ENCODE assay signal across 27 cellular contexts in the genomic region with DNA sequence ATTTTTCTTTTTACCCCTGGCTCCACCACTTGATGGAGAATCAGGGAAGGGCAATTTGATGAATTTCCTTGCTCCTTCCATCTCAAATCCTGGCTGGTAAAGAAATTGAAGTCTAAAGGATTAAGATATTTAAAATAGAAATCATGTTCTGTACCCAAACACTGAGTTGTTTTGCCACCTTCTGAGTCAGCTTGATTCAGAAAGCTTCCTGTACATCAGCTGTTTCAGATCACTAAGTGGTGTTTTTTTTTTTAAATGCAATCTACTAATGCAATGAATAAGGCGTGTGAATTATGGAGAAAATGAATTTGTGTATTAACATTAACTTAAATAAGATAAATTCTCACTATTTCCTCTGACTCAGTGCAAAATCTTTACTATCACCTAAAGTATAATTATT. TPM values are rescaled to one million over a fixed set of nuclear protein-coding genes. Genes with fewer than 3 reads are reported as not detected.
"Had no signal": no experiment of that assay in that cellular context is flagged by ENCODE, and none has a peak within 500 bp of the region (broad histone marks: within the 10 kb centered on the region; RNA-seq: fewer than 3 reads in every experiment).

No MANE protein-coding gene starts in this region.

- H3K27ac ChIP-seq: adrenal gland, breast epithelium, coronary artery, pancreas, stomach, transverse colon had no signal

- H3K36me3 ChIP-seq: adrenal gland, breast epithelium, gastrocnemius medialis, pancreas, stomach, transverse colon had no signal

- ATAC-seq: activated CD8-positive, alpha-beta T cell treated with anti-CD3 and anti-CD28 coated beads, Interleukin-2, amount 10 ng/mL, durations not matched to agents 7 days and 5 days; left cardiac atrium; natural killer cell; pancreas; right cardiac atrium; stimulated activated effector memory CD8-positive, alpha-beta T cell treated with anti-CD3 and anti-CD28 coated beads, Interleukin-12 subunit alpha, Interleukin-12 subunit beta, amount 100 ng/mL, for 72 hours had no signal

- DNase-seq: activated CD4-positive, alpha-beta T cell treated with anti-CD3 and anti-CD28 coated beads for 1 hour; activated CD4-positive, alpha-beta T cell treated with anti-CD3 and anti-CD28 coated beads, Interleukin-2, amount 50 U/mL, for 1 hour; activated CD8-positive, alpha-beta T cell treated with anti-CD3 and anti-CD28 coated beads, Interleukin-2, amount 10 ng/mL, durations not matched to agents 7 days and 5 days; activated gamma-delta T cell treated with Interleukin-2 at 50 U/mL for 16 hours; adrenal gland; endodermal cell; erythroblast; gastrocnemius medialis; hypothalamus; left cardiac atrium; midbrain; natural killer cell; pancreas; right cardiac atrium; small intestine; stimulated activated CD4-positive, alpha-beta T cell treated with anti-CD3 and anti-CD28 coated beads, Interleukin-2, amount 100 ng/mL, for 24 hours; stomach; T-helper 1 cell; transverse colon had no signal

- H3K9me3 Mint-ChIP-seq: activated naive CD4-positive, alpha-beta T cell treated with anti-CD3 and anti-CD28 coated beads, Interleukin-2, amount 50 U/mL, for 72 hours; endodermal cell; natural killer cell; stimulated activated effector memory CD8-positive, alpha-beta T cell treated with anti-CD3 and anti-CD28 coated beads, Interleukin-12 subunit alpha, Interleukin-12 subunit beta, amount 100 ng/mL, for 72 hours had no signal

- H3K27ac Mint-ChIP-seq: activated CD8-positive, alpha-beta T cell treated with anti-CD3 and anti-CD28 coated beads, Interleukin-2, amount 10 ng/mL, durations not matched to agents 7 days and 5 days; activated naive CD4-positive, alpha-beta T cell treated with anti-CD3 and anti-CD28 coated beads, Interleukin-2, amount 50 U/mL, for 72 hours; endodermal cell; natural killer cell; stimulated activated effector memory CD8-positive, alpha-beta T cell treated with anti-CD3 and anti-CD28 coated beads, Interleukin-12 subunit alpha, Interleukin-12 subunit beta, amount 100 ng/mL, for 72 hours had no signal

- H3K4me1 Mint-ChIP-seq: endodermal cell; natural killer cell; stimulated activated effector memory CD8-positive, alpha-beta T cell treated with anti-CD3 and anti-CD28 coated beads, Interleukin-12 subunit alpha, Interleukin-12 subunit beta, amount 100 ng/mL, for 72 hours had no signal

- H3K36me3 Mint-ChIP-seq: natural killer cell; stimulated activated effector memory CD8-positive, alpha-beta T cell treated with anti-CD3 and anti-CD28 coated beads, Interleukin-12 subunit alpha, Interleukin-12 subunit beta, amount 100 ng/mL, for 72 hours had no signal

- H3K4me3 ChIP-seq: adrenal gland, breast epithelium, coronary artery, gastrocnemius medialis, pancreas, stomach, transverse colon had no signal

- FAIRE-seq: islet of Langerhans, pancreas, small intestine, TTC549, urothelium cell line had no signal

- H3K27me3 ChIP-seq: breast epithelium, gastrocnemius medialis, pancreas, stomach, transverse colon had no signal

- H3K9me3 ChIP-seq: adrenal gland, breast epithelium, gastrocnemius medialis, pancreas, stomach, transverse colon had no signal

- H3K4me1 ChIP-seq: adrenal gland, breast epithelium, pancreas, stomach, transverse colon had no signal

- H3K4me3 Mint-ChIP-seq: activated CD8-positive, alpha-beta T cell treated with anti-CD3 and anti-CD28 coated beads, Interleukin-2, amount 10 ng/mL, durations not matched to agents 7 days and 5 days; endodermal cell; natural killer cell; stimulated activated effector memory CD8-positive, alpha-beta T cell treated with anti-CD3 and anti-CD28 coated beads, Interleukin-12 subunit alpha, Interleukin-12 subunit beta, amount 100 ng/mL, for 72 hours had no signal

RNA-seq across cellular contexts. Expression of gene POPDC3, which starts 11.5 kb away (rescaled TPM):
- total RNA-seq: activated CD8-positive, alpha-beta T cell treated with anti-CD3 and anti-CD28 coated beads, Interleukin-2, amount 10 ng/mL, durations not matched to agents 7 days and 5 days; activated naive CD4-positive, alpha-beta T cell treated with anti-CD3 and anti-CD28 coated beads, Interleukin-2, amount 50 U/mL, for 72 hours; liver; natural killer cell had no signal
